In the genomic region with DNA sequence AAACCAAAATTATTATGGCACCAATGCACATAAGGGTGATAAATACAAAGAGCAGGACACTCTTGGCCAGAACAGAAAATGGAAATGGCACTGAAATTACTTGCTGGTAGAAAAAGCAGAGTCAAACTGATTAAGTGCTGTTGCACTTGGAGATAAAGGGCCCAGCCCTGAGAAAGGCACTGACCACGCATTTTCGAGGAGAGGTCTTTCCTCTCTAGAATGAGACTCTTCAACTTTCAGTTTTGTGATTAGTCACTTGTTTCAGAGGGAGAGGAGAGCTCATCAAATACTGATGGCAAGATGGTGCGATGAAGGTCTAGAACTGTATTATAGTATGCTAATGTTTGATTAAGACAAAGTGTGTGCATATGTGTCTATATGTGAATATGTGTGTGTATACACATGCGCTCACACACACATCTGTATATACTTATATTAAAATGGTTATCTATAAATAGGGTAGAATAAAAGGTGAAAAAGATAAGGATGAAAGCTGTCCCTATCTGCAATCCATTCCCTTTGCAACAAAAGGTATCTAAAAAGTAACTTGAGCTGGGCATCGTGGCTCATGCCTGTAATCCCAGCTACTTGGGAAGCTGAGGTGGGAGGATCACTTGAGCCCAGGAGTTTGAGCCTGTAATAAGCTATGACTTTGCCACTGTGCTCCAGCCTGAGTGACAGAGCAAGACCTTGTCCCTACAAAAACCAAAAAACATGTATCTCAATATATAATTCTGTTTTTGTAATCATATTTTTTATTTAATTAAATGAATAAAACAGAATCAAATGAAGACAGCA, we compare ENCODE assay signal across 11 cellular contexts. TPM values are rescaled to one million over a fixed set of nuclear protein-coding genes. Genes with fewer than 3 reads are reported as not detected.
DNase-seq lines count a peak whose midpoint lies in the region; ATAC-seq lines count a peak whose summit lies in the region.
"Had no signal": no experiment of that assay in that cellular context is flagged by ENCODE, and none has a peak within 500 bp of the region (broad histone marks: within the 10 kb centered on the region; RNA-seq: fewer than 3 reads in every experiment).

No MANE protein-coding gene starts in this region.

- H3K27ac Mint-ChIP-seq in activated naive CD8-positive, alpha-beta T cell treated with anti-CD3 and anti-CD28 coated beads for 36 hours = no peak overlapping the region
- H3K27ac Mint-ChIP-seq in activated naive CD8-positive, alpha-beta T cell treated with anti-CD3 and anti-CD28 coated beads, Interleukin-2, amount 50 U/mL, for 24 hours = no peak overlapping the region
- H3K27ac Mint-ChIP-seq in stimulated activated effector memory CD8-positive, alpha-beta T cell treated with anti-CD3 and anti-CD28 coated beads, Interleukin-12 subunit alpha, Interleukin-12 subunit beta, amount 100 ng/mL, for 72 hours = no peak overlapping the region
- H3K27ac Mint-ChIP-seq in activated T-helper 1 cell treated with anti-CD3 and anti-CD28 coated beads, Interleukin-12 subunit alpha, Interleukin-12 subunit beta, Interleukin-2, Interleukin-4 antibody, amounts not matched to agents 30 ng/mL and 10 ng/mL and 1 ng/mL, durations not matched to agents 14 hours and 24 hours and 36 hours = no peak overlapping the region
- H3K27ac Mint-ChIP-seq: nephron had no signal

- intact Hi-C loops in activated T-helper 1 cell treated with anti-CD3 and anti-CD28 coated beads, Interleukin-12 subunit alpha, Interleukin-12 subunit beta, Interleukin-2, Interleukin-4 antibody, amounts not matched to agents 30 ng/mL and 10 ng/mL and 1 ng/mL, durations not matched to agents 14 hours and 24 hours and 36 hours (cut with micrococcal nuclease) = no loop called here

- peak; percentile 12 for DNase-seq in activated naive CD8-positive, alpha-beta T cell treated with anti-CD3 and anti-CD28 coated beads for 36 hours
- DNase-seq in activated naive CD8-positive, alpha-beta T cell treated with anti-CD3 and anti-CD28 coated beads, Interleukin-2, amount 50 U/mL, for 24 hours = no peak
- DNase-seq in stimulated activated effector memory CD8-positive, alpha-beta T cell treated with anti-CD3 and anti-CD28 coated beads, Interleukin-12 subunit alpha, Interleukin-12 subunit beta, amount 100 ng/mL, for 72 hours (ENCODE audit: low spot score in 2 of 2) = no peak
- DNase-seq in NCI-H187 (lab: John Stamatoyannopoulos, UW) (no peak), NCI-H510A treated with DMSO at 0.1 percent for 48 hours (lab: John Stamatoyannopoulos, UW) (no peak)
- no peak for DNase-seq in activated T-helper 1 cell treated with anti-CD3 and anti-CD28 coated beads, Interleukin-12 subunit alpha, Interleukin-12 subunit beta, Interleukin-2, Interleukin-4 antibody, amounts not matched to agents 30 ng/mL and 10 ng/mL and 1 ng/mL, durations not matched to agents 14 hours and 24 hours and 36 hours (ENCODE audit: low spot score)
- DNase-seq: activated CD4-positive, alpha-beta T cell treated with anti-CD3 and anti-CD28 coated beads, Interleukin-2, amount 50 U/mL, for 1 hour; SHP77 had no signal

- peaks cover 28% of the 10 kb centered on the region for H3K27me3 Mint-ChIP-seq in activated naive CD8-positive, alpha-beta T cell treated with anti-CD3 and anti-CD28 coated beads for 36 hours
- peaks cover 19% of the 10 kb centered on the region for H3K27me3 Mint-ChIP-seq in activated naive CD8-positive, alpha-beta T cell treated with anti-CD3 and anti-CD28 coated beads, Interleukin-2, amount 50 U/mL, for 24 hours
- peaks cover 6% of the 10 kb centered on the region for H3K27me3 Mint-ChIP-seq in activated T-helper 1 cell treated with anti-CD3 and anti-CD28 coated beads, Interleukin-12 subunit alpha, Interleukin-12 subunit beta, Interleukin-2, Interleukin-4 antibody, amounts not matched to agents 30 ng/mL and 10 ng/mL and 1 ng/mL, durations not matched to agents 14 hours and 24 hours and 36 hours (ENCODE audit: insufficient read depth)

- no peaks in the 10 kb centered on the region for H3K36me3 Mint-ChIP-seq in activated naive CD8-positive, alpha-beta T cell treated with anti-CD3 and anti-CD28 coated beads for 36 hours
- H3K36me3 Mint-ChIP-seq in activated naive CD8-positive, alpha-beta T cell treated with anti-CD3 and anti-CD28 coated beads, Interleukin-2, amount 50 U/mL, for 24 hours (ENCODE audit: low read depth) = no peaks in the 10 kb centered on the region
- no peaks in the 10 kb centered on the region for H3K36me3 Mint-ChIP-seq in stimulated activated effector memory CD8-positive, alpha-beta T cell treated with anti-CD3 and anti-CD28 coated beads, Interleukin-12 subunit alpha, Interleukin-12 subunit beta, amount 100 ng/mL, for 72 hours
- no peaks in the 10 kb centered on the region for H3K36me3 Mint-ChIP-seq in activated T-helper 1 cell treated with anti-CD3 and anti-CD28 coated beads, Interleukin-12 subunit alpha, Interleukin-12 subunit beta, Interleukin-2, Interleukin-4 antibody, amounts not matched to agents 30 ng/mL and 10 ng/mL and 1 ng/mL, durations not matched to agents 14 hours and 24 hours and 36 hours (ENCODE audit: low read depth)

- no peak overlapping the region for H3K4me3 Mint-ChIP-seq in activated naive CD8-positive, alpha-beta T cell treated with anti-CD3 and anti-CD28 coated beads for 36 hours
- H3K4me3 Mint-ChIP-seq in activated naive CD8-positive, alpha-beta T cell treated with anti-CD3 and anti-CD28 coated beads, Interleukin-2, amount 50 U/mL, for 24 hours = no peak overlapping the region
- no peak overlapping the region for H3K4me3 Mint-ChIP-seq in stimulated activated effector memory CD8-positive, alpha-beta T cell treated with anti-CD3 and anti-CD28 coated beads, Interleukin-12 subunit alpha, Interleukin-12 subunit beta, amount 100 ng/mL, for 72 hours
- no peak overlapping the region for H3K4me3 Mint-ChIP-seq in activated T-helper 1 cell treated with anti-CD3 and anti-CD28 coated beads, Interleukin-12 subunit alpha, Interleukin-12 subunit beta, Interleukin-2, Interleukin-4 antibody, amounts not matched to agents 30 ng/mL and 10 ng/mL and 1 ng/mL, durations not matched to agents 14 hours and 24 hours and 36 hours
- H3K4me3 Mint-ChIP-seq: nephron had no signal

- H3K4me1 Mint-ChIP-seq in activated naive CD8-positive, alpha-beta T cell treated with anti-CD3 and anti-CD28 coated beads for 36 hours = peaks cover 4% of the 10 kb centered on the region
- no peaks in the 10 kb centered on the region for H3K4me1 Mint-ChIP-seq in activated naive CD8-positive, alpha-beta T cell treated with anti-CD3 and anti-CD28 coated beads, Interleukin-2, amount 50 U/mL, for 24 hours
- no peaks in the 10 kb centered on the region for H3K4me1 Mint-ChIP-seq in stimulated activated effector memory CD8-positive, alpha-beta T cell treated with anti-CD3 and anti-CD28 coated beads, Interleukin-12 subunit alpha, Interleukin-12 subunit beta, amount 100 ng/mL, for 72 hours
- H3K4me1 Mint-ChIP-seq in activated T-helper 1 cell treated with anti-CD3 and anti-CD28 coated beads, Interleukin-12 subunit alpha, Interleukin-12 subunit beta, Interleukin-2, Interleukin-4 antibody, amounts not matched to agents 30 ng/mL and 10 ng/mL and 1 ng/mL, durations not matched to agents 14 hours and 24 hours and 36 hours (ENCODE audit: low read depth) = peaks cover 4% of the 10 kb centered on the region

- ATAC-seq in activated naive CD8-positive, alpha-beta T cell treated with anti-CD3 and anti-CD28 coated beads, Interleukin-2, amount 50 U/mL, for 24 hours = no peak
- ATAC-seq in GM21786 (IDR thresholded peaks at IDR 0.05; ENCODE audit: unreplicated experiment) (peak; percentile 91), HG03175 (IDR thresholded peaks at IDR 0.05; ENCODE audit: unreplicated experiment) (peak; percentile 88)
- peak; percentile 78 for ATAC-seq in stimulated activated effector memory CD8-positive, alpha-beta T cell treated with anti-CD3 and anti-CD28 coated beads, Interleukin-12 subunit alpha, Interleukin-12 subunit beta, amount 100 ng/mL, for 72 hours

- H3K9me3 Mint-ChIP-seq in activated naive CD8-positive, alpha-beta T cell treated with anti-CD3 and anti-CD28 coated beads for 36 hours = peaks cover 5% of the 10 kb centered on the region
- H3K9me3 Mint-ChIP-seq in activated naive CD8-positive, alpha-beta T cell treated with anti-CD3 and anti-CD28 coated beads, Interleukin-2, amount 50 U/mL, for 24 hours = peaks cover 13% of the 10 kb centered on the region
- H3K9me3 Mint-ChIP-seq in stimulated activated effector memory CD8-positive, alpha-beta T cell treated with anti-CD3 and anti-CD28 coated beads, Interleukin-12 subunit alpha, Interleukin-12 subunit beta, amount 100 ng/mL, for 72 hours = peaks cover 7% of the 10 kb centered on the region
- no peaks in the 10 kb centered on the region for H3K9me3 Mint-ChIP-seq in activated T-helper 1 cell treated with anti-CD3 and anti-CD28 coated beads, Interleukin-12 subunit alpha, Interleukin-12 subunit beta, Interleukin-2, Interleukin-4 antibody, amounts not matched to agents 30 ng/mL and 10 ng/mL and 1 ng/mL, durations not matched to agents 14 hours and 24 hours and 36 hours

RNA-seq across cellular contexts. Expression of gene ZDBF2, which starts 48.8 kb away (rescaled TPM):
- 10 to 100 TPM in 1 of 2 experiments, 1 to 10 TPM in 1; 9.2 to 10.1 TPM for total RNA-seq in activated naive CD8-positive, alpha-beta T cell treated with anti-CD3 and anti-CD28 coated beads for 36 hours
- total RNA-seq in activated T-helper 1 cell treated with anti-CD3 and anti-CD28 coated beads, Interleukin-12 subunit alpha, Interleukin-12 subunit beta, Interleukin-2, Interleukin-4 antibody, amounts not matched to agents 30 ng/mL and 10 ng/mL and 1 ng/mL, durations not matched to agents 14 hours and 24 hours and 36 hours = 9.3 and 11.4 TPM in 2 replicates
